ENCODE assay signal across 1 cellular context in the genomic region with DNA sequence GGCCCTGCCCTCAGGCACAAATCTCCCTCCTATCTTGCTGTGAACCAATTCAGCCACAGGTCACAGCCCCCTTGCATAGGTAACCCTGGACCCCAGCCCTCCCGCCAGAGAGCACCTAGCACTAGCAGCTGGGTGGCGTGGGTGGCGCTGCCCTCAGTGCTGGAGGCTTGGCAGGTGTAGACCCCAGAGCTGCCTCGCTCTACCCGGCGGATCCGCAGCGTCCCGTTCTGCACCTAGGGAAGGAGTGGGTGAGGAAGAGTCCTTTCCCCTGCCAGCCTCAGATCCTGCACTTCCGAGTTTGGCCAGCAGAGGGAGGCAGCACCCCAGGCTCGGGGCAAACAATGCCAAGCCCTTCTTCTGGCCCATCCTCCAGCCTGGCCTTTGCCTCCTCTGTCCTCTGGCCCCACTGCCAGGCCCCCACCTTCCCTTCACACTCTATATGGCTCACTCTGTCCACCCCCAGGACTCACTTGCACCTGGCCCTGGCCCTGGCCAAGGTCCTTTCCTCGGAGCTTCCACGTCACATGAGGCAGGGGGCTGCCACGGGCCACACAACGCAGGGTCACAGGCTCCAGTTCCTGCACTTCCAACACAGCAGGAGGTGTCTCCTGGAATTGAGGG.
TF ChIP-seq lines count a peak whose summit lies in the region.

No MANE protein-coding gene starts in this region.

TF ChIP-seq in GM12878, 131 proteins besides CTCF, POLR2A, EP300 and RAD21:
- no peak for TF ChIP-seq JUNB (IDR thresholded peaks at IDR 0.05)
- 0 out of 2 replicates have a peak, but pooled peaks have one; percentile 19 for TF ChIP-seq IRF4 (IDR thresholded peaks at IDR 0.05; ENCODE audit: low read depth, low read length)
- 0 out of 3 replicates have a peak, but pooled peaks of 1 of the 2 experiments have one; percentile 36 for TF ChIP-seq EGR1 (IDR thresholded peaks at IDR 0.05; ENCODE audit: borderline replicate concordance in 1 of 2, low read depth in 2 of 2, low read length in 2 of 2)
- TF ChIP-seq, protein P1, sequence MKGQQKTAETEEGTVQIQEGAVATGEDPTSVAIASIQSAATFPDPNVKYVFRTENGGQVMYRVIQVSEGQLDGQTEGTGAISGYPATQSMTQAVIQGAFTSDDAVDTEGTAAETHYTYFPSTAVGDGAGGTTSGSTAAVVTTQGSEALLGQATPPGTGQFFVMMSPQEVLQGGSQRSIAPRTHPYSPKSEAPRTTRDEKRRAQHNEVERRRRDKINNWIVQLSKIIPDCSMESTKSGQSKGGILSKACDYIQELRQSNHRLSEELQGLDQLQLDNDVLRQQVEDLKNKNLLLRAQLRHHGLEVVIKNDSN (IDR thresholded peaks at IDR 0.05; ENCODE audit: borderline replicate concordance, extremely low read length, insufficient read depth, low read depth, low read length): peak; percentile 59
- TF ChIP-seq, protein P2, sequence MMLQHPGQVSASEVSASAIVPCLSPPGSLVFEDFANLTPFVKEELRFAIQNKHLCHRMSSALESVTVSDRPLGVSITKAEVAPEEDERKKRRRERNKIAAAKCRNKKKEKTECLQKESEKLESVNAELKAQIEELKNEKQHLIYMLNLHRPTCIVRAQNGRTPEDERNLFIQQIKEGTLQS (IDR thresholded peaks at IDR 0.05; ENCODE audit: borderline replicate concordance, extremely low read depth, low read depth, low read length): no peak
- no peak for TF ChIP-seq ATF7 (IDR thresholded peaks at IDR 0.05; ENCODE audit: low read depth)
- TF ChIP-seq YY1 (IDR thresholded peaks at IDR 0.05; ENCODE audit: low read depth, low read length): peak; percentile 75
- no peak for TF ChIP-seq POLR2AphosphoS5 (IDR thresholded peaks at IDR 0.05; ENCODE audit: low read length)
- peak; percentile 90 for TF ChIP-seq SMC3 (IDR thresholded peaks at IDR 0.05; ENCODE audit: borderline replicate concordance, low read length)
- TF ChIP-seq SIN3A (IDR thresholded peaks at IDR 0.05; ENCODE audit: low read depth, low read length): no peak
- TF ChIP-seq POU2F2 (IDR thresholded peaks at IDR 0.05; ENCODE audit: borderline replicate concordance, low read depth, low read length): 0 out of 3 replicates have a peak, but pooled peaks have one; percentile 29
- TF ChIP-seq SUZ12 (IDR thresholded peaks at IDR 0.05; ENCODE audit: unreplicated experiment): no peak
- TF ChIP-seq, protein P3, sequence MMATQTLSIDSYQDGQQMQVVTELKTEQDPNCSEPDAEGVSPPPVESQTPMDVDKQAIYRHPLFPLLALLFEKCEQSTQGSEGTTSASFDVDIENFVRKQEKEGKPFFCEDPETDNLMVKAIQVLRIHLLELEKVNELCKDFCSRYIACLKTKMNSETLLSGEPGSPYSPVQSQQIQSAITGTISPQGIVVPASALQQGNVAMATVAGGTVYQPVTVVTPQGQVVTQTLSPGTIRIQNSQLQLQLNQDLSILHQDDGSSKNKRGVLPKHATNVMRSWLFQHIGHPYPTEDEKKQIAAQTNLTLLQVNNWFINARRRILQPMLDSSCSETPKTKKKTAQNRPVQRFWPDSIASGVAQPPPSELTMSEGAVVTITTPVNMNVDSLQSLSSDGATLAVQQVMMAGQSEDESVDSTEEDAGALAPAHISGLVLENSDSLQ (IDR thresholded peaks at IDR 0.05): no peak
- TF ChIP-seq SMARCA5 (IDR thresholded peaks at IDR 0.05): peak; percentile 69; the same call in 1 of the 2 replicates
- TF ChIP-seq RAD51 (IDR thresholded peaks at IDR 0.05): no peak
- 0 out of 2 replicates have a peak, but pooled peaks have one; percentile 36 for TF ChIP-seq GATAD2B (conservative IDR thresholded peaks at IDR 0.05; ENCODE audit: low read depth)
- TF ChIP-seq, protein P4, sequence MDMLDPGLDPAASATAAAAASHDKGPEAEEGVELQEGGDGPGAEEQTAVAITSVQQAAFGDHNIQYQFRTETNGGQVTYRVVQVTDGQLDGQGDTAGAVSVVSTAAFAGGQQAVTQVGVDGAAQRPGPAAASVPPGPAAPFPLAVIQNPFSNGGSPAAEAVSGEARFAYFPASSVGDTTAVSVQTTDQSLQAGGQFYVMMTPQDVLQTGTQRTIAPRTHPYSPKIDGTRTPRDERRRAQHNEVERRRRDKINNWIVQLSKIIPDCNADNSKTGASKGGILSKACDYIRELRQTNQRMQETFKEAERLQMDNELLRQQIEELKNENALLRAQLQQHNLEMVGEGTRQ (IDR thresholded peaks at IDR 0.05; ENCODE audit: borderline replicate concordance, low read depth, low read length): no peak
- TF ChIP-seq ZNF384 (IDR thresholded peaks at IDR 0.05; ENCODE audit: borderline replicate concordance, low read depth, low read length): no peak
- TF ChIP-seq TCF12 (IDR thresholded peaks at IDR 0.05; ENCODE audit: low read depth, low read length): 0 out of 2 replicates have a peak, but pooled peaks have one; percentile 17
- TF ChIP-seq MYB (IDR thresholded peaks at IDR 0.05; ENCODE audit: borderline replicate concordance, low read depth, low read length): no peak
- TF ChIP-seq ZBED1 (IDR thresholded peaks at IDR 0.05; ENCODE audit: borderline replicate concordance): no peak
- TF ChIP-seq BCL11A (IDR thresholded peaks at IDR 0.05; ENCODE audit: low read depth, low read length): 0 out of 2 replicates have a peak, but pooled peaks have one; percentile 6
- 0 out of 4 replicates have a peak, but pooled peaks of 1 of the 2 experiments have one; percentile 7 for TF ChIP-seq BHLHE40 (IDR thresholded peaks at IDR 0.05; ENCODE audit: borderline replicate concordance in 1 of 2, low read depth in 2 of 2, low read length in 1 of 2)
- TF ChIP-seq CHD2 (IDR thresholded peaks at IDR 0.05; ENCODE audit: borderline replicate concordance, low read depth, low read length): 0 out of 2 replicates have a peak, but pooled peaks have one; percentile 49
TF ChIP-seq in GM12878: peak in this region for 12.
